Comparison of ENCODE assay signal across 1 cellular context in genomic region chr2:218393750-218394290, GRCh38.
TF ChIP-seq lines count a peak whose summit lies in the region.

No MANE protein-coding gene starts in this region.

TF ChIP-seq in K562, 482 proteins besides CTCF, POLR2A, EP300 and RAD21 (continued from another document):
- TF ChIP-seq XRCC4 (IDR thresholded peaks at IDR 0.05; ENCODE audit: extremely low read depth, insufficient read depth, insufficient read length) (no peak), POLR2AphosphoS5 (IDR thresholded peaks at IDR 0.05; ENCODE audit: control insufficient read depth, insufficient read depth, low read depth, low read length) (peak; percentile 40; the same call in 1 of the 2 replicates), BCOR (IDR thresholded peaks at IDR 0.05) (peak; percentile 83), PPARD (CRISPR knock-in tag; IDR thresholded peaks at IDR 0.05) (no peak), SIRT6 (IDR thresholded peaks at IDR 0.05; ENCODE audit: low read depth, low read length) (no peak), POLR2B (IDR thresholded peaks at IDR 0.05; ENCODE audit: low read depth, partially characterized antibody) (peak; percentile 54), GABPA (tag; conservative IDR thresholded peaks at IDR 0.05; ENCODE audit: low read depth) (no peak), PURB (CRISPR knock-in tag; IDR thresholded peaks at IDR 0.05; ENCODE audit: low read depth) (no peak), JUNB (CRISPR knock-in tag; conservative IDR thresholded peaks at IDR 0.05) (no peak), EGR1 (conservative IDR thresholded peaks at IDR 0.05) (peak; percentile 87), CBFB (CRISPR knock-in tag; IDR thresholded peaks at IDR 0.05) (peak; percentile 38; the same call in 1 of the 2 replicates), SUPT5H (IDR thresholded peaks at IDR 0.05) (no peak), RBM22 (IDR thresholded peaks at IDR 0.05; ENCODE audit: low read depth, low read length, poor library complexity, severe bottlenecking) (no peak), POU5F1 (IDR thresholded peaks at IDR 0.05; ENCODE audit: borderline replicate concordance, low read depth, low read length, partially characterized antibody) (no peak), ZNF445 (CRISPR knock-in tag; IDR thresholded peaks at IDR 0.05; ENCODE audit: low read depth) (no peak), ZNF224 (CRISPR knock-in tag; IDR thresholded peaks at IDR 0.05) (no peak)
- TF ChIP-seq, protein P1, sequence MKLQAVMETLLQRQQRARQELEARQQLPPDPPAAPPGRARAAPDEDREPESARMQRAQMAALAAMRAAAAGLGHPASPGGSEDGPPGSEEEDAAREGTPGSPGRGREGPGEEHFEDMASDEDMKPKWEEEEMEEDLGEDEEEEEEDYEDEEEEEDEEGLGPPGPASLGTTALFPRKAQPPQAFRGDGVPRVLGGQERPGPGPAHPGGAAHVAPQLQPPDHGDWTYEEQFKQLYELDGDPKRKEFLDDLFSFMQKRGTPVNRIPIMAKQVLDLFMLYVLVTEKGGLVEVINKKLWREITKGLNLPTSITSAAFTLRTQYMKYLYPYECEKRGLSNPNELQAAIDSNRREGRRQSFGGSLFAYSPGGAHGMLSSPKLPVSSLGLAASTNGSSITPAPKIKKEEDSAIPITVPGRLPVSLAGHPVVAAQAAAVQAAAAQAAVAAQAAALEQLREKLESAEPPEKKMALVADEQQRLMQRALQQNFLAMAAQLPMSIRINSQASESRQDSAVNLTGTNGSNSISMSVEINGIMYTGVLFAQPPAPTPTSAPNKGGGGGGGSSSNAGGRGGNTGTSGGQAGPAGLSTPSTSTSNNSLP (IDR thresholded peaks at IDR 0.05; ENCODE audit: borderline replicate concordance, low read depth, low read length), result no peak
- TF ChIP-seq, protein P2, sequence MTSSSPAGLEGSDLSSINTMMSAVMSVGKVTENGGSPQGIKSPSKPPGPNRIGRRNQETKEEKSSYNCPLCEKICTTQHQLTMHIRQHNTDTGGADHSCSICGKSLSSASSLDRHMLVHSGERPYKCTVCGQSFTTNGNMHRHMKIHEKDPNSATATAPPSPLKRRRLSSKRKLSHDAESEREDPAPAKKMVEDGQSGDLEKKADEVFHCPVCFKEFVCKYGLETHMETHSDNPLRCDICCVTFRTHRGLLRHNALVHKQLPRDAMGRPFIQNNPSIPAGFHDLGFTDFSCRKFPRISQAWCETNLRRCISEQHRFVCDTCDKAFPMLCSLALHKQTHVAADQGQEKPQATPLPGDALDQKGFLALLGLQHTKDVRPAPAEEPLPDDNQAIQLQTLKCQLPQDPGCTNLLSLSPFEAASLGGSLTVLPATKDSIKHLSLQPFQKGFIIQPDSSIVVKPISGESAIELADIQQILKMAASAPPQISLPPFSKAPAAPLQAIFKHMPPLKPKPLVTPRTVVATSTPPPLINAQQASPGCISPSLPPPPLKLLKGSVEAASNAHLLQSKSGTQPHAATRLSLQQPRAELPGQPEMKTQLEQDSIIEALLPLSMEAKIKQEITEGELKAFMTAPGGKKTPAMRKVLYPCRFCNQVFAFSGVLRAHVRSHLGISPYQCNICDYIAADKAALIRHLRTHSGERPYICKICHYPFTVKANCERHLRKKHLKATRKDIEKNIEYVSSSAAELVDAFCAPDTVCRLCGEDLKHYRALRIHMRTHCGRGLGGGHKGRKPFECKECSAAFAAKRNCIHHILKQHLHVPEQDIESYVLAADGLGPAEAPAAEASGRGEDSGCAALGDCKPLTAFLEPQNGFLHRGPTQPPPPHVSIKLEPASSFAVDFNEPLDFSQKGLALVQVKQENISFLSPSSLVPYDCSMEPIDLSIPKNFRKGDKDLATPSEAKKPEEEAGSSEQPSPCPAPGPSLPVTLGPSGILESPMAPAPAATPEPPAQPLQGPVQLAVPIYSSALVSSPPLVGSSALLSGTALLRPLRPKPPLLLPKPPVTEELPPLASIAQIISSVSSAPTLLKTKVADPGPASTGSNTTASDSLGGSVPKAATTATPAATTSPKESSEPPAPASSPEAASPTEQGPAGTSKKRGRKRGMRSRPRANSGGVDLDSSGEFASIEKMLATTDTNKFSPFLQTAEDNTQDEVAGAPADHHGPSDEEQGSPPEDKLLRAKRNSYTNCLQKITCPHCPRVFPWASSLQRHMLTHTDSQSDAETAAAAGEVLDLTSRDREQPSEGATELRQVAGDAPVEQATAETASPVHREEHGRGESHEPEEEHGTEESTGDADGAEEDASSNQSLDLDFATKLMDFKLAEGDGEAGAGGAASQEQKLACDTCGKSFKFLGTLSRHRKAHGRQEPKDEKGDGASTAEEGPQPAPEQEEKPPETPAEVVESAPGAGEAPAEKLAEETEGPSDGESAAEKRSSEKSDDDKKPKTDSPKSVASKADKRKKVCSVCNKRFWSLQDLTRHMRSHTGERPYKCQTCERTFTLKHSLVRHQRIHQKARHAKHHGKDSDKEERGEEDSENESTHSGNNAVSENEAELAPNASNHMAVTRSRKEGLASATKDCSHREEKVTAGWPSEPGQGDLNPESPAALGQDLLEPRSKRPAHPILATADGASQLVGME (CRISPR knock-in tag; IDR thresholded peaks at IDR 0.05), result no peak
- TF ChIP-seq, protein P3, sequence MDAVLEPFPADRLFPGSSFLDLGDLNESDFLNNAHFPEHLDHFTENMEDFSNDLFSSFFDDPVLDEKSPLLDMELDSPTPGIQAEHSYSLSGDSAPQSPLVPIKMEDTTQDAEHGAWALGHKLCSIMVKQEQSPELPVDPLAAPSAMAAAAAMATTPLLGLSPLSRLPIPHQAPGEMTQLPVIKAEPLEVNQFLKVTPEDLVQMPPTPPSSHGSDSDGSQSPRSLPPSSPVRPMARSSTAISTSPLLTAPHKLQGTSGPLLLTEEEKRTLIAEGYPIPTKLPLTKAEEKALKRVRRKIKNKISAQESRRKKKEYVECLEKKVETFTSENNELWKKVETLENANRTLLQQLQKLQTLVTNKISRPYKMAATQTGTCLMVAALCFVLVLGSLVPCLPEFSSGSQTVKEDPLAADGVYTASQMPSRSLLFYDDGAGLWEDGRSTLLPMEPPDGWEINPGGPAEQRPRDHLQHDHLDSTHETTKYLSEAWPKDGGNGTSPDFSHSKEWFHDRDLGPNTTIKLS (IDR thresholded peaks at IDR 0.05; ENCODE audit: borderline replicate concordance, low read depth), result no peak
- TF ChIP-seq, protein P4, sequence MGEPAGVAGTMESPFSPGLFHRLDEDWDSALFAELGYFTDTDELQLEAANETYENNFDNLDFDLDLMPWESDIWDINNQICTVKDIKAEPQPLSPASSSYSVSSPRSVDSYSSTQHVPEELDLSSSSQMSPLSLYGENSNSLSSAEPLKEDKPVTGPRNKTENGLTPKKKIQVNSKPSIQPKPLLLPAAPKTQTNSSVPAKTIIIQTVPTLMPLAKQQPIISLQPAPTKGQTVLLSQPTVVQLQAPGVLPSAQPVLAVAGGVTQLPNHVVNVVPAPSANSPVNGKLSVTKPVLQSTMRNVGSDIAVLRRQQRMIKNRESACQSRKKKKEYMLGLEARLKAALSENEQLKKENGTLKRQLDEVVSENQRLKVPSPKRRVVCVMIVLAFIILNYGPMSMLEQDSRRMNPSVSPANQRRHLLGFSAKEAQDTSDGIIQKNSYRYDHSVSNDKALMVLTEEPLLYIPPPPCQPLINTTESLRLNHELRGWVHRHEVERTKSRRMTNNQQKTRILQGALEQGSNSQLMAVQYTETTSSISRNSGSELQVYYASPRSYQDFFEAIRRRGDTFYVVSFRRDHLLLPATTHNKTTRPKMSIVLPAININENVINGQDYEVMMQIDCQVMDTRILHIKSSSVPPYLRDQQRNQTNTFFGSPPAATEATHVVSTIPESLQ (CRISPR knock-in tag; IDR thresholded peaks at IDR 0.05), result peak; percentile 41; the same call in 1 of the 2 replicates
- TF ChIP-seq, protein P5, sequence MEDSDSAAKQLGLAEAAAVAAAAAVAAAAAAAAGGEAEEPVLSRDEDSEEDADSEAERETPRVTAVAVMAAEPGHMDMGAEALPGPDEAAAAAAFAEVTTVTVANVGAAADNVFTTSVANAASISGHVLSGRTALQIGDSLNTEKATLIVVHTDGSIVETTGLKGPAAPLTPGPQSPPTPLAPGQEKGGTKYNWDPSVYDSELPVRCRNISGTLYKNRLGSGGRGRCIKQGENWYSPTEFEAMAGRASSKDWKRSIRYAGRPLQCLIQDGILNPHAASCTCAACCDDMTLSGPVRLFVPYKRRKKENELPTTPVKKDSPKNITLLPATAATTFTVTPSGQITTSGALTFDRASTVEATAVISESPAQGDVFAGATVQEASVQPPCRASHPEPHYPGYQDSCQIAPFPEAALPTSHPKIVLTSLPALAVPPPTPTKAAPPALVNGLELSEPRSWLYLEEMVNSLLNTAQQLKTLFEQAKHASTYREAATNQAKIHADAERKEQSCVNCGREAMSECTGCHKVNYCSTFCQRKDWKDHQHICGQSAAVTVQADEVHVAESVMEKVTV (CRISPR knock-in tag; IDR thresholded peaks at IDR 0.05), result no peak
